10 cellular contexts compared by ENCODE assay signal in genomic region chr2:226701052-226701451, GRCh38.
DNase-seq lines count a peak whose midpoint lies in the region; ATAC-seq and TF ChIP-seq lines count a peak whose summit lies in the region.
"Had no signal": no experiment of that assay in that cellular context is flagged by ENCODE, and none has a peak within 500 bp of the region (broad histone marks: within the 10 kb centered on the region; RNA-seq: fewer than 3 reads in every experiment).

No MANE protein-coding gene starts in this region.

- peaks cover 1% of the 10 kb centered on the region for H3K36me3 Mint-ChIP-seq in central memory CD8-positive, alpha-beta T cell (ENCODE audit: insufficient read depth)
- H3K36me3 Mint-ChIP-seq in T-helper 17 cell (ENCODE audit: low read depth), result no peaks in the 10 kb centered on the region
- H3K36me3 Mint-ChIP-seq: activated naive CD4-positive, alpha-beta T cell treated with anti-CD3 and anti-CD28 coated beads, Interleukin-2, amount 50 U/mL, for 24 hours had no signal

- no peak for TF ChIP-seq CTCF in AG10803 (conservative IDR thresholded peaks at IDR 0.05; ENCODE audit: low read length)
- no peak for TF ChIP-seq CTCF in IMR-90 (conservative IDR thresholded peaks at IDR 0.05; ENCODE audit: low read depth, low read length)
- TF ChIP-seq CTCF in thyroid gland (IDR thresholded peaks at IDR 0.05), result no peak

- H3K27ac Mint-ChIP-seq in central memory CD8-positive, alpha-beta T cell (ENCODE audit: low read depth), result peak overlapping the region; percentile 13
- H3K27ac Mint-ChIP-seq in T-helper 17 cell, result no peak overlapping the region
- H3K27ac Mint-ChIP-seq: activated naive CD4-positive, alpha-beta T cell treated with anti-CD3 and anti-CD28 coated beads, Interleukin-2, amount 50 U/mL, for 24 hours had no signal

- H3K79me1 ChIP-seq in IMR-90 (ENCODE audit: low read depth in 1 of 2, low read length in 2 of 2), result no peaks in the 10 kb centered on the region

- H3K36me3 ChIP-seq in IMR-90 (ENCODE audit: control insufficient read depth, insufficient read depth, low read length) (no peaks in the 10 kb centered on the region), thyroid gland (no peaks in the 10 kb centered on the region)
- H3K36me3 ChIP-seq: SJSA1 had no signal

- no peak overlapping the region for H4K91ac ChIP-seq in IMR-90 (ENCODE audit: insufficient read depth, low read depth, low read length)

- H3K4me1 Mint-ChIP-seq in central memory CD8-positive, alpha-beta T cell, result no peaks in the 10 kb centered on the region
- H3K4me1 Mint-ChIP-seq in T-helper 17 cell, result no peaks in the 10 kb centered on the region
- H3K4me1 Mint-ChIP-seq: activated naive CD4-positive, alpha-beta T cell treated with anti-CD3 and anti-CD28 coated beads, Interleukin-2, amount 50 U/mL, for 24 hours had no signal

- H4K8ac ChIP-seq in IMR-90 (ENCODE audit: low read depth in 2 of 2, low read length in 2 of 2), result no peak overlapping the region

- peaks cover 41% of the 10 kb centered on the region for H3K27me3 Mint-ChIP-seq in central memory CD8-positive, alpha-beta T cell
- peaks cover 27% of the 10 kb centered on the region for H3K27me3 Mint-ChIP-seq in T-helper 17 cell
- H3K27me3 Mint-ChIP-seq: activated naive CD4-positive, alpha-beta T cell treated with anti-CD3 and anti-CD28 coated beads, Interleukin-2, amount 50 U/mL, for 24 hours had no signal

- no peak overlapping the region for H2BK20ac ChIP-seq in IMR-90 (ENCODE audit: low read depth, low read length)

- no peak overlapping the region for H3K4me2 ChIP-seq in IMR-90 (ENCODE audit: low read depth, low read length)

- peak; percentile 99 for DNase-seq in AG10803 (ENCODE audit: low read depth)
- peak; percentile 98 for DNase-seq in IMR-90
- DNase-seq in central memory CD8-positive, alpha-beta T cell (ENCODE audit: low spot score in 2 of 2), result no peak
- no peak for DNase-seq in thyroid gland
- no peak for DNase-seq in NCI-H1092 treated with DMSO at 0.1 percent for 48 hours (lab: John Stamatoyannopoulos, UW)
- no peak for DNase-seq in T-helper 17 cell
- no peak for DNase-seq in ecto neural progenitor cell (ENCODE audit: low spot score)

- in situ Hi-C loops in IMR-90 (cut with MboI; ENCODE audit: low sequenced_read_pairs), result no loop called here

- no peak overlapping the region for H2BK15ac ChIP-seq in IMR-90 (ENCODE audit: low read depth, low read length)

- CTCF ChIA-PET in IMR-90 (lab: Yijun Ruan, JAX), result no interaction called here

- H3K4me1 ChIP-seq in IMR-90 (ENCODE audit: control insufficient read depth, insufficient read depth, low read length) (peaks cover 2% of the 10 kb centered on the region), thyroid gland (peaks cover 0 to 6% of the 10 kb centered on the region in 2 donors)

- no peak overlapping the region for H3K4me3 ChIP-seq in AG10803 (ENCODE audit: low read length)
- no peak overlapping the region for H3K4me3 ChIP-seq in IMR-90 (ENCODE audit: insufficient read depth, low read depth, low read length)
- no peak overlapping the region for H3K4me3 ChIP-seq in thyroid gland (replicated peaks in 1 of 3)
- H3K4me3 ChIP-seq: SJSA1 had no signal

- dilution Hi-C loops in IMR-90 (cut with HindIII; ENCODE audit: low sequenced_read_pairs, unreplicated experiment), result no loop called here

- H3K27ac ChIP-seq in IMR-90 (ENCODE audit: insufficient read depth, low read length) (no peak overlapping the region), thyroid gland (no peak overlapping the region)
- H3K27ac ChIP-seq: SJSA1 had no signal

- WGBS in IMR-90 (ENCODE audit: extremely low coverage in 2 of 2, insufficient read length in 1 of 2), 2 experiments, result no CpG with 5 or more reads among the region's 1 CpG
- WGBS in thyroid gland, 2 donors, result 80 to 97% methylated on average over 1 of the region's 1 CpG

- H2AK5ac ChIP-seq in IMR-90 (ENCODE audit: low read depth, low read length), result no peak overlapping the region

- TF ChIP-seq POLR2A in IMR-90 (IDR thresholded peaks at IDR 0.05; ENCODE audit: low read depth, low read length) (no peak), thyroid gland (IDR thresholded peaks at IDR 0.05) (no peak)

- H3K18ac ChIP-seq in IMR-90 (ENCODE audit: low read depth, low read length), result no peak overlapping the region

- H3K9me3 ChIP-seq in IMR-90 (ENCODE audit: control insufficient read depth, insufficient read depth, low read length) (no peaks in the 10 kb centered on the region), thyroid gland (no peaks in the 10 kb centered on the region), T-helper 17 cell (ENCODE audit: control insufficient read depth, low read length, poor library complexity, severe bottlenecking) (no peaks in the 10 kb centered on the region)
- H3K9me3 ChIP-seq: SJSA1 had no signal

- POLR2A ChIA-PET in IMR-90 (lab: Charles Lee; ENCODE audit: unreplicated experiment), result interaction anchor here (0.9 kb wide), 1 partner anchor 10 kb away, joined by 4 read pairs; no protein-coding TSS in a partner anchor

- ATAC-seq in GM21423 (IDR thresholded peaks at IDR 0.05; ENCODE audit: unreplicated experiment) (peak; percentile 46), IMR-90 (ENCODE audit: low read depth) (peak; percentile 92), T-helper 17 cell (no peak)
- no peak for ATAC-seq in central memory CD8-positive, alpha-beta T cell (replicated peaks; ENCODE audit: extremely low read depth, poor library complexity, severe bottlenecking)

- intact Hi-C loops in IMR-90 (cut with micrococcal nuclease), result no loop called here
- intact Hi-C loops in thyroid gland (cut with DNase I), result no loop called here

- H3K4ac ChIP-seq in IMR-90 (ENCODE audit: low read depth, low read length), result no peak overlapping the region

- H4K20me1 ChIP-seq in IMR-90 (ENCODE audit: insufficient read depth, low read length), result no peaks in the 10 kb centered on the region

- no peaks in the 10 kb centered on the region for H3K9me1 ChIP-seq in IMR-90 (ENCODE audit: insufficient read depth, low read length)

- no peak overlapping the region for H4K5ac ChIP-seq in IMR-90 (ENCODE audit: low read depth, low read length)

- H2AK9ac ChIP-seq in IMR-90 (replicated peaks; ENCODE audit: low read depth, low read length, poor library complexity), result no peak overlapping the region

- no peak overlapping the region for H3K14ac ChIP-seq in IMR-90 (replicated peaks; ENCODE audit: low read depth, low read length)

- H3K9me3 Mint-ChIP-seq in central memory CD8-positive, alpha-beta T cell, result no peaks in the 10 kb centered on the region
- H3K9me3 Mint-ChIP-seq: activated naive CD4-positive, alpha-beta T cell treated with anti-CD3 and anti-CD28 coated beads, Interleukin-2, amount 50 U/mL, for 24 hours had no signal

- no peaks in the 10 kb centered on the region for H3K27me3 ChIP-seq in IMR-90 (ENCODE audit: control insufficient read depth, insufficient read depth, low read length)
- no peaks in the 10 kb centered on the region for H3K27me3 ChIP-seq in thyroid gland
- H3K27me3 ChIP-seq: SJSA1 had no signal

- H3K23ac ChIP-seq in IMR-90 (ENCODE audit: low read depth, low read length), result no peak overlapping the region

- no peak overlapping the region for H2AFZ ChIP-seq in IMR-90 (replicated peaks; ENCODE audit: low read length, poor library complexity)

- no peak overlapping the region for H3K9ac ChIP-seq in IMR-90 (ENCODE audit: low read depth, low read length)

- no peak for TF ChIP-seq RAD21 in IMR-90 (IDR thresholded peaks at IDR 0.05; ENCODE audit: low read length)

- no peak overlapping the region for H3K56ac ChIP-seq in IMR-90 (ENCODE audit: extremely low read depth, insufficient read depth, low read length)

- no TSS peak for BruUV-seq in IMR-90 (replicated peaks; lab: Mats Ljungman, UMichigan)

- H2BK120ac ChIP-seq in IMR-90 (ENCODE audit: low read depth, low read length), result no peak overlapping the region

- H3K4me3 Mint-ChIP-seq in central memory CD8-positive, alpha-beta T cell, result no peak overlapping the region
- H3K4me3 Mint-ChIP-seq in T-helper 17 cell, result no peak overlapping the region
- H3K4me3 Mint-ChIP-seq: activated naive CD4-positive, alpha-beta T cell treated with anti-CD3 and anti-CD28 coated beads, Interleukin-2, amount 50 U/mL, for 24 hours had no signal

- H2BK5ac ChIP-seq in IMR-90 (ENCODE audit: low read depth, low read length, poor library complexity, severe bottlenecking), result no peak overlapping the region

TF ChIP-seq in IMR-90, 13 proteins besides CTCF, POLR2A, EP300 and RAD21:
- TF ChIP-seq RFX5 (IDR thresholded peaks at IDR 0.05; ENCODE audit: low read depth, low read length) (no peak), MXI1 (IDR thresholded peaks at IDR 0.05; ENCODE audit: borderline replicate concordance, low read depth, low read length) (peak; percentile 67; the same call in 1 of the 2 replicates), FOS (IDR thresholded peaks at IDR 0.05; ENCODE audit: low read depth, low read length) (peak; percentile 61; the same call in 1 of the 2 replicates), CEBPB (IDR thresholded peaks at IDR 0.05; ENCODE audit: low read depth, low read length) (peak; percentile 85), RCOR1 (IDR thresholded peaks at IDR 0.05; ENCODE audit: insufficient replicate concordance, low read length) (no peak)
- TF ChIP-seq, protein P1, sequence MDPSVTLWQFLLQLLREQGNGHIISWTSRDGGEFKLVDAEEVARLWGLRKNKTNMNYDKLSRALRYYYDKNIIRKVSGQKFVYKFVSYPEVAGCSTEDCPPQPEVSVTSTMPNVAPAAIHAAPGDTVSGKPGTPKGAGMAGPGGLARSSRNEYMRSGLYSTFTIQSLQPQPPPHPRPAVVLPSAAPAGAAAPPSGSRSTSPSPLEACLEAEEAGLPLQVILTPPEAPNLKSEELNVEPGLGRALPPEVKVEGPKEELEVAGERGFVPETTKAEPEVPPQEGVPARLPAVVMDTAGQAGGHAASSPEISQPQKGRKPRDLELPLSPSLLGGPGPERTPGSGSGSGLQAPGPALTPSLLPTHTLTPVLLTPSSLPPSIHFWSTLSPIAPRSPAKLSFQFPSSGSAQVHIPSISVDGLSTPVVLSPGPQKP (IDR thresholded peaks at IDR 0.05; ENCODE audit: borderline replicate concordance, low read depth, low read length), result no peak
- TF ChIP-seq, protein P2, sequence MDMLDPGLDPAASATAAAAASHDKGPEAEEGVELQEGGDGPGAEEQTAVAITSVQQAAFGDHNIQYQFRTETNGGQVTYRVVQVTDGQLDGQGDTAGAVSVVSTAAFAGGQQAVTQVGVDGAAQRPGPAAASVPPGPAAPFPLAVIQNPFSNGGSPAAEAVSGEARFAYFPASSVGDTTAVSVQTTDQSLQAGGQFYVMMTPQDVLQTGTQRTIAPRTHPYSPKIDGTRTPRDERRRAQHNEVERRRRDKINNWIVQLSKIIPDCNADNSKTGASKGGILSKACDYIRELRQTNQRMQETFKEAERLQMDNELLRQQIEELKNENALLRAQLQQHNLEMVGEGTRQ (IDR thresholded peaks at IDR 0.05; ENCODE audit: low read depth, low read length), result no peak

Comparison
In these comparisons a context has a peak if more than half of its experiments do, and no peak if none do; other contexts are left out.
1. DNase-seq: peak in AG10803 (single experiment) and IMR-90 (single experiment); none in central memory CD8-positive, alpha-beta T cell (0 of 2), thyroid gland (0 of 2), NCI-H1092 treated with DMSO at 0.1 percent for 48 hours (single experiment), T-helper 17 cell (0 of 3) and ecto neural progenitor cell (single experiment).
2. ATAC-seq: peak in GM21423 (single experiment) and IMR-90 (single experiment); none in central memory CD8-positive, alpha-beta T cell (single experiment) and T-helper 17 cell (single experiment).